15 cellular contexts compared by ENCODE assay signal in genomic region chr19:8640402-8641004, GRCh38. TPM values are rescaled to one million over a fixed set of nuclear protein-coding genes. Genes with fewer than 3 reads are reported as not detected.
A peak's percentile ranks its signal among the peaks of the same experiment; 100 is the strongest.
DNase-seq lines count a peak whose midpoint lies in the region; ATAC-seq and TF ChIP-seq lines count a peak whose summit lies in the region.
"Had no signal": no experiment of that assay in that cellular context is flagged by ENCODE, and none has a peak within 500 bp of the region (broad histone marks: within the 10 kb centered on the region; RNA-seq: fewer than 3 reads in every experiment).

No MANE protein-coding gene starts in this region.

- H3K4me1 ChIP-seq in HEK293 (ENCODE audit: control insufficient read depth, insufficient read depth, low read length) (no peaks in the 10 kb centered on the region), right atrium auricular region (no peaks in the 10 kb centered on the region), sigmoid colon (peaks cover 0 to 15% (median 4%) of the 10 kb centered on the region in 4 donors), HAP-1 (no peaks in the 10 kb centered on the region)
- no peaks in the 10 kb centered on the region for H3K4me1 ChIP-seq in CD8-positive, alpha-beta memory T cell (ENCODE audit: insufficient read depth, low read length)

- in situ Hi-C loops in HAP-1 (cut with MboI; ENCODE audit: low sequenced_read_pairs), result no loop called here

- H3K36me3 ChIP-seq in HEK293 (ENCODE audit: control insufficient read depth in 2 of 2, insufficient read depth in 1 of 2, low read length in 2 of 2), result no peaks in the 10 kb centered on the region
- H3K36me3 ChIP-seq in right atrium auricular region, result no peaks in the 10 kb centered on the region
- no peaks in the 10 kb centered on the region for H3K36me3 ChIP-seq in sigmoid colon
- no peaks in the 10 kb centered on the region for H3K36me3 ChIP-seq in CD8-positive, alpha-beta memory T cell (ENCODE audit: insufficient read depth, low read length)
- H3K36me3 ChIP-seq in HAP-1 (replicated peaks), result no peaks in the 10 kb centered on the region

- POLR2A ChIA-PET in HEK293 (lab: Yijun Ruan, JAX), result no interaction called here
- POLR2A ChIA-PET in CD8-positive, alpha-beta memory T cell (lab: Charles Lee), result no interaction called here

- no peak overlapping the region for H3K27ac Mint-ChIP-seq in T-helper 17 cell
- peak overlapping the region in 1 of 8 donors; percentile 96 for H3K27ac Mint-ChIP-seq in CD8-positive, alpha-beta memory T cell
- H3K27ac Mint-ChIP-seq: activated T-helper 2 cell treated with anti-CD3 and anti-CD28 coated beads, Interferon-gamma antibody, Interleukin-2, Interleukin-4, amounts not matched to agents 10 μg/mL and 5 μg/mL and 100 μg/mL, durations not matched to agents 14 hours and 24 hours and 36 hours had no signal

- H3K27ac ChIP-seq in HEK293 (ENCODE audit: extremely low read depth, low read depth, low read length) (no peak overlapping the region), right atrium auricular region (no peak overlapping the region), sigmoid colon (peak overlapping the region in 2 of 4 donors; percentile 7 to 11)
- H3K27ac ChIP-seq in CD8-positive, alpha-beta memory T cell (ENCODE audit: low read depth, low read length), result no peak overlapping the region

- CTCF ChIA-PET in HEK293 (lab: Yijun Ruan, JAX), result interaction anchor here (1.5 kb wide), 2 partner anchors 14 to 18 kb away, joined by 5 to 9 read pairs; no protein-coding TSS in a partner anchor
- CTCF ChIA-PET in CD8-positive, alpha-beta memory T cell (lab: Charles Lee), result interaction anchor here (4.4 kb wide), 1 partner anchor 60 kb away, joined by 46 read pairs; no protein-coding TSS in a partner anchor

- H3K9me3 ChIP-seq in HEK293 (ENCODE audit: control insufficient read depth, insufficient read depth, low read depth, low read length), result no peaks in the 10 kb centered on the region
- no peaks in the 10 kb centered on the region for H3K9me3 ChIP-seq in T-helper 17 cell (ENCODE audit: control insufficient read depth, low read length, poor library complexity, severe bottlenecking)
- H3K9me3 ChIP-seq in right atrium auricular region, result no peaks in the 10 kb centered on the region
- H3K9me3 ChIP-seq in sigmoid colon, result no peaks in the 10 kb centered on the region
- H3K9me3 ChIP-seq in CD8-positive, alpha-beta memory T cell (ENCODE audit: low read length), result no peaks in the 10 kb centered on the region
- H3K9me3 ChIP-seq in HAP-1, result no peaks in the 10 kb centered on the region

- H3K4me3 ChIP-seq in HEK293 (ENCODE audit: low read depth, low read length) (no peak overlapping the region), right atrium auricular region (no peak overlapping the region), sigmoid colon (no peak overlapping the region), HAP-1 (no peak overlapping the region)
- H3K4me3 ChIP-seq in CD8-positive, alpha-beta memory T cell (ENCODE audit: low read length), result no peak overlapping the region

- peaks cover 11% of the 10 kb centered on the region for H3K4me1 Mint-ChIP-seq in T-helper 17 cell
- peaks cover 1 to 6% (median 5%) of the 10 kb centered on the region in 3 donors for H3K4me1 Mint-ChIP-seq in CD8-positive, alpha-beta memory T cell
- H3K4me1 Mint-ChIP-seq: neural crest cell had no signal

- H3K27me3 Mint-ChIP-seq in T-helper 17 cell, result peaks cover 33% of the 10 kb centered on the region
- H3K27me3 Mint-ChIP-seq in CD8-positive, alpha-beta memory T cell, result peaks cover 14 to 29% of the 10 kb centered on the region in 2 donors

- TF ChIP-seq POLR2A in sigmoid colon (IDR thresholded peaks at IDR 0.05) (no peak), erythroblast (IDR thresholded peaks at IDR 0.05; ENCODE audit: low read length) (no peak)

- TF ChIP-seq EP300 in sigmoid colon (IDR thresholded peaks at IDR 0.05), result no peak

- peaks cover 0 to 1% (median 0%) of the 10 kb centered on the region in 5 donors for H3K9me3 Mint-ChIP-seq in CD8-positive, alpha-beta memory T cell

- intact Hi-C loops in sigmoid colon (cut with DNase I), result no loop called here

- DNase-seq in T-helper 17 cell, result no peak
- peak; percentile 74 for DNase-seq in right atrium auricular region (ENCODE audit: low spot score)
- peak; percentile 80 for DNase-seq in sigmoid colon
- no peak for DNase-seq in germinal center (ENCODE audit: low spot score)
- no peak for DNase-seq in CD8-positive, alpha-beta memory T cell
- DNase-seq in erythroblast (lab: John Stamatoyannopoulos, UW), result no peak
- DNase-seq in HAP-1 (ENCODE audit: low spot score in 2 of 2), result no peak
- DNase-seq: activated CD4-positive, CD25-positive, alpha-beta regulatory T cell treated with anti-CD3 and anti-CD28 coated beads, Interleukin-2, amount 50 U/mL, for 72 hours; islet precursor cell; NCI-H1048; NCI-H524 had no signal

- H3K27me3 ChIP-seq in right atrium auricular region (no peaks in the 10 kb centered on the region), sigmoid colon (no peaks in the 10 kb centered on the region), HAP-1 (ENCODE audit: low read depth) (no peaks in the 10 kb centered on the region)
- H3K27me3 ChIP-seq in CD8-positive, alpha-beta memory T cell (ENCODE audit: insufficient read depth, low read length, poor library complexity, severe bottlenecking), result no peaks in the 10 kb centered on the region

- peak; percentile 36 for ATAC-seq in T-helper 17 cell

- no peak for TF ChIP-seq CTCF in HEK293 (tag by site-specific recombination; IDR thresholded peaks at IDR 0.05)
- no peak for TF ChIP-seq CTCF in right atrium auricular region (IDR thresholded peaks at IDR 0.05)
- no peak for TF ChIP-seq CTCF in sigmoid colon (IDR thresholded peaks at IDR 0.05)

- 40 to 59% methylated on average over 12 of the region's 12 CpGs for WGBS in sigmoid colon, 2 donors

- H3K4me3 Mint-ChIP-seq in T-helper 17 cell, result no peak overlapping the region
- H3K4me3 Mint-ChIP-seq in CD8-positive, alpha-beta memory T cell, result no peak overlapping the region
- H3K4me3 Mint-ChIP-seq: neural crest cell had no signal

- H3K36me3 Mint-ChIP-seq in T-helper 17 cell (ENCODE audit: low read depth), result peaks cover 3% of the 10 kb centered on the region
- no peaks in the 10 kb centered on the region for H3K36me3 Mint-ChIP-seq in CD8-positive, alpha-beta memory T cell

TF ChIP-seq in HEK293, 187 proteins besides CTCF, POLR2A, EP300 and RAD21 (continues in another document):
- TF ChIP-seq WT1 (tag by site-specific recombination; IDR thresholded peaks at IDR 0.05), result no peak
- TF ChIP-seq TRIM28 (IDR thresholded peaks at IDR 0.05; ENCODE audit: borderline replicate concordance, low read length), result peak; percentile 84; the same call in 1 of the 2 replicates
- TF ChIP-seq ZIC2 (tag by site-specific recombination; IDR thresholded peaks at IDR 0.05), result no peak
- TF ChIP-seq ZNF48 (tag by site-specific recombination; IDR thresholded peaks at IDR 0.05), result no peak
- no peak for TF ChIP-seq ZNF223 (tag by site-specific recombination; IDR thresholded peaks at IDR 0.05)
- TF ChIP-seq ZNF280C (tag by site-specific recombination; IDR thresholded peaks at IDR 0.05), result no peak
- peak; percentile 99 for TF ChIP-seq ZNF184 (tag by site-specific recombination; IDR thresholded peaks at IDR 0.05)

RNA-seq across cellular contexts. Expression of gene NFILZ, which starts 10.1 kb away (rescaled TPM):
- not detected for total RNA-seq in T-helper 17 cell
- total RNA-seq in right atrium auricular region, result not detected
- not detected for total RNA-seq in sigmoid colon
- not detected for polyA plus RNA-seq in sigmoid colon
- not detected for total RNA-seq in CD8-positive, alpha-beta memory T cell
- polyA plus RNA-seq in CD8-positive, alpha-beta memory T cell, result not detected
- total RNA-seq: activated T-helper 2 cell treated with anti-CD3 and anti-CD28 coated beads, Interferon-gamma antibody, Interleukin-2, Interleukin-4, amounts not matched to agents 10 μg/mL and 5 μg/mL and 100 μg/mL, durations not matched to agents 14 hours and 24 hours and 36 hours; neural crest cell; SK-MEL-5 had no signal

RNA-seq across cellular contexts. Expression of gene ADAMTS10, which starts 30.0 kb away (rescaled TPM):
- total RNA-seq in T-helper 17 cell (10 to 100 TPM; 24.0 to 33.1 TPM), right atrium auricular region (10 to 100 TPM; 13.1 to 14.9 TPM), sigmoid colon (10 to 100 TPM; 20.3 to 90.6 (median 27.2) TPM)
- polyA plus RNA-seq in sigmoid colon, result 10 to 100 TPM in 1 of 3 donors, 1 to 10 TPM in 1, not detected in 1; 1.2 to 13.7 TPM
- total RNA-seq in CD8-positive, alpha-beta memory T cell, result 10 to 100 TPM; 13.2 to 16.2 TPM
- 1.3 TPM for polyA plus RNA-seq in CD8-positive, alpha-beta memory T cell
- total RNA-seq: SK-MEL-5 had no signal

RNA-seq across cellular contexts. Expression of gene ACTL9, which starts 58.1 kb away (rescaled TPM):
- total RNA-seq in T-helper 17 cell (not detected), right atrium auricular region (not detected), sigmoid colon (not detected)
- not detected for polyA plus RNA-seq in sigmoid colon
- not detected for total RNA-seq in CD8-positive, alpha-beta memory T cell
- polyA plus RNA-seq in CD8-positive, alpha-beta memory T cell, result not detected
- total RNA-seq: activated T-helper 2 cell treated with anti-CD3 and anti-CD28 coated beads, Interferon-gamma antibody, Interleukin-2, Interleukin-4, amounts not matched to agents 10 μg/mL and 5 μg/mL and 100 μg/mL, durations not matched to agents 14 hours and 24 hours and 36 hours; neural crest cell; SK-MEL-5 had no signal

Comparison
In these comparisons a context has a peak if more than half of its experiments do, and no peak if none do; other contexts are left out.
1. DNase-seq: peak in right atrium auricular region (single experiment) and sigmoid colon (single experiment); none in T-helper 17 cell (0 of 3), germinal center (single experiment), CD8-positive, alpha-beta memory T cell (0 of 5), erythroblast (0 of 2) and HAP-1 (0 of 2).